In the genomic region with DNA sequence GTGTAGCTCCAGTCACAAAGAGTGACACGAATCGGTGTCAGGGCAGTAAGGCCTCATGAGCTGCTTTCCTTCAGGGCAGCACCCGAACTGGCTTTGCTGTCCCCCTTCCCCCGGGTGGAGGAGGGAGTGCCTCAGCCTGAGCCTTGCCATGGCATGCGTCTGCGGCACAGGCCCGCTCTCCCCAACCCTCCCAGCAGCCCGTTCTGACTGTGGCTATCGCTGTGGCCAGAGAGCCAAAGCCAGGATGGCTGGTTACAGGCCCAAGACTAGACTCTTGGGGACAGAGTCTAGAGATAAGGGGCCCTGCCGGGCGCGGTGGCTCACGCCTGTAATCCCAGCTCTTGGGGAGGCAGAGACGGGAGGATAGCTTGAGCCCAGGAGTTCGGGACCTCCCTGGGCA, we compare ENCODE assay signal across 19 cellular contexts. TPM values are rescaled to one million over a fixed set of nuclear protein-coding genes. Genes with fewer than 3 reads are reported as not detected.
DNase-seq lines count a peak whose midpoint lies in the region; ATAC-seq, FAIRE-seq and TF ChIP-seq lines count a peak whose summit lies in the region.
"Had no signal": no experiment of that assay in that cellular context is flagged by ENCODE, and none has a peak within 500 bp of the region (broad histone marks: within the 10 kb centered on the region; RNA-seq: fewer than 3 reads in every experiment).

No MANE protein-coding gene starts in this region.

- no peak overlapping the region for H3K4me3 ChIP-seq in right atrium auricular region
- H3K4me3 ChIP-seq: BLaER1 treated with 17β-estradiol and CSF1 and Interleukin-3, amounts not matched to agents 10 nM and 100 nM; SJSA1 had no signal

- H3K36me3 Mint-ChIP-seq in HFFc6 (ENCODE audit: low read depth): peaks cover 30% of the 10 kb centered on the region

- peaks cover 36% of the 10 kb centered on the region for H3K36me3 ChIP-seq in right atrium auricular region

- peak overlapping the region; percentile 42 for H3K27ac Mint-ChIP-seq in HFFc6
- H3K27ac Mint-ChIP-seq: activated naive CD4-positive, alpha-beta T cell treated with anti-CD3 and anti-CD28 coated beads, Interleukin-2, amount 50 U/mL, for 24 hours had no signal

- H3K9me3 ChIP-seq in right atrium auricular region: no peaks in the 10 kb centered on the region
- H3K9me3 ChIP-seq: BLaER1 treated with 17β-estradiol and CSF1 and Interleukin-3, amounts not matched to agents 10 nM and 100 nM; SJSA1 had no signal

- intact Hi-C loops in sciatic nerve (cut with DNase I): no loop called here

- no peak for FAIRE-seq in D721Med (lab: Jason Lieb, UNC)
- FAIRE-seq: astrocyte, keratinocyte had no signal

- peaks cover 33% of the 10 kb centered on the region for H3K27me3 Mint-ChIP-seq in HFFc6 (ENCODE audit: insufficient read depth)
- H3K27me3 Mint-ChIP-seq: activated naive CD4-positive, alpha-beta T cell treated with anti-CD3 and anti-CD28 coated beads, Interleukin-2, amount 50 U/mL, for 24 hours had no signal

- TF ChIP-seq CTCF in HFFc6 (IDR thresholded peaks at IDR 0.05) (no peak), right atrium auricular region (IDR thresholded peaks at IDR 0.05) (no peak), D721Med (IDR thresholded peaks at IDR 0.05; ENCODE audit: insufficient read depth, missing control alignments) (no peak)

- H3K9me3 Mint-ChIP-seq in HFFc6: peaks cover 6% of the 10 kb centered on the region; the same call in 1 of the 2 replicates
- H3K9me3 Mint-ChIP-seq: activated naive CD4-positive, alpha-beta T cell treated with anti-CD3 and anti-CD28 coated beads, Interleukin-2, amount 50 U/mL, for 24 hours had no signal

- H3K4me1 Mint-ChIP-seq in HFFc6 (ENCODE audit: low read depth): peaks cover 21% of the 10 kb centered on the region

- H3K27ac ChIP-seq in right atrium auricular region: peak overlapping the region; percentile 3 to 28
- H3K27ac ChIP-seq: SJSA1 had no signal

- ATAC-seq in sciatic nerve (no peak), GM21447 (IDR thresholded peaks at IDR 0.05; ENCODE audit: unreplicated experiment) (no peak)

- no peaks in the 10 kb centered on the region for H3K27me3 ChIP-seq in right atrium auricular region
- H3K27me3 ChIP-seq: BLaER1 treated with 17β-estradiol and CSF1 and Interleukin-3, amounts not matched to agents 10 nM and 100 nM; SJSA1 had no signal

- H3K4me1 ChIP-seq in right atrium auricular region: peaks cover 0 to 44% of the 10 kb centered on the region in 2 donors
- H3K4me1 ChIP-seq: SJSA1 had no signal

- H3K4me3 Mint-ChIP-seq in HFFc6: no peak overlapping the region; the same call in 1 of the 2 replicates
- H3K4me3 Mint-ChIP-seq: activated naive CD4-positive, alpha-beta T cell treated with anti-CD3 and anti-CD28 coated beads, Interleukin-2, amount 50 U/mL, for 24 hours had no signal

- DNase-seq in Daoy (ENCODE audit: low read depth): peak; percentile 7
- no peak for DNase-seq in HFFc6
- peak; percentile 62 for DNase-seq in right atrium auricular region (ENCODE audit: low spot score)
- peak; percentile 54 for DNase-seq in sciatic nerve (ENCODE audit: low spot score)
- DNase-seq in stimulated activated CD4-positive, alpha-beta T cell treated with anti-CD3 and anti-CD28 coated beads, Interleukin-2, amount 100 ng/mL, for 48 hours: no peak
- no peak for DNase-seq in D721Med (ENCODE audit: insufficient read length, low spot score)
- DNase-seq: Kasumi-1; midbrain; NCI-H1417; NCI-H774; retina; stimulated activated CD4-positive, alpha-beta T cell treated with anti-CD3 and anti-CD28 coated beads, Interleukin-2, amount 100 ng/mL, for 24 hours; T-helper 9 cell had no signal

RNA-seq across cellular contexts. Expression of gene CLUH, which starts 25.9 kb away (rescaled TPM):
- 41.2 and 47.9 TPM in 2 replicates for total RNA-seq in Daoy (2014; rRNA removed; shearing (Covaris generic))
- 10 to 100 TPM; 42.7 to 62.9 (median 48.6) TPM for total RNA-seq in HFFc6 (2021; fragmentation: NEBNext Ultra II Directional; extraction: Animal tissue kit (Norgen Biotek cat#: 25700))
- total RNA-seq in right atrium auricular region: 100 to 1,000 TPM in 1 of 2 donors, 10 to 100 TPM in 1; 94.4 to 126 TPM
- total RNA-seq in sciatic nerve: 39.2 TPM

Comparison
In these comparisons a context has a peak if more than half of its experiments do, and no peak if none do; other contexts are left out.
1. DNase-seq: peak in Daoy (single experiment), right atrium auricular region (single experiment) and sciatic nerve (single experiment); none in HFFc6 (single experiment), stimulated activated CD4-positive, alpha-beta T cell treated with anti-CD3 and anti-CD28 coated beads, Interleukin-2, amount 100 ng/mL, for 48 hours (0 of 2) and D721Med (single experiment).